Comparison of ENCODE assay signal across 1 cellular context in the genomic region with DNA sequence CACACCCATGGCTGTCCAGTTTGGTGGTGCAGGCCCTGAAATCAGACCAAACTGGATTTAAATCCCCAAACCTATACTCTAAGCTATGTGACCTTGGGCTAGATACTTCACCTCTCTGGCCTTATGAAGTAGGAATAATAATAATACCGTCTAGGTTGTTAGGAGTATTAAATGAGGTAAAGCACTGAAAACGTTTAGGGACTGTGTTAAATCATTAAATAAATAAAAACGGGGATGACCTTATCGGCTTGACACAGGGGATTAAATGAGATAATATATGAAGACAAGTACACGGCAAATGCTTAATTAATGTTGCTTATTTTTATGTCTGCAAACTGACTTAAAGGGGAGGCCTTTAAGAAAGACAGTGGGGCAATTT.
TF ChIP-seq lines count a peak whose summit lies in the region.

No MANE protein-coding gene starts in this region.

TF ChIP-seq in endothelial cell of umbilical vein, 7 proteins besides CTCF, POLR2A, EP300 and RAD21:
- TF ChIP-seq GATA2 (IDR thresholded peaks at IDR 0.05; ENCODE audit: insufficient read depth, insufficient read length, low read depth, low read length) (no peak), MYC (IDR thresholded peaks at IDR 0.05; ENCODE audit: low read depth, low read length) (no peak), POLR2AphosphoS5 (IDR thresholded peaks at IDR 0.05; ENCODE audit: insufficient read depth, low read depth, low read length) (no peak), EZH2 (IDR thresholded peaks at IDR 0.05; ENCODE audit: borderline replicate concordance, low read depth, low read length, severe bottlenecking) (no peak)
- TF ChIP-seq, protein P1, sequence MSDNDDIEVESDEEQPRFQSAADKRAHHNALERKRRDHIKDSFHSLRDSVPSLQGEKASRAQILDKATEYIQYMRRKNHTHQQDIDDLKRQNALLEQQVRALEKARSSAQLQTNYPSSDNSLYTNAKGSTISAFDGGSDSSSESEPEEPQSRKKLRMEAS (IDR thresholded peaks at IDR 0.05; ENCODE audit: insufficient read depth, insufficient read length) = no peak
